Comparison of ENCODE assay signal across 10 cellular contexts in the genomic region with DNA sequence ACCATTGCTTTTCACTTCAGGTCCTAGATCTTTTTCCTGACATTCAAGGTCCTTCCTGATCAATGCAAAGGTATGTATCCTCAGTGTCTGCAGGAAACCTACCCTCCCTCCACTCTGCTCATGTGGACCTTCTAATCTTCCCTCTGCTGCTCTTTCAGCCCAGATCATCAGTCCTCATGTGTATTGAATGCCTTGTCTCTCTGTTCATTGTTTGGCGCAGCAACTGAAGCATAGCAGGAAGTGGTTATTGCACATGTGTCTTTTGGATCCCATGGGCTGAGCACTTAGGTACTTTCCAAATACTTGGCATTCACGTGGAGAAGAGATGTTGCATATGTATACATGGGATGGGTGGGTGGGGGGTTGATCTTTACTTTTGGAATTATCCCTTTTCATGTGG.
DNase-seq lines count a peak whose midpoint lies in the region; ATAC-seq and TF ChIP-seq lines count a peak whose summit lies in the region.
"Had no signal": no experiment of that assay in that cellular context is flagged by ENCODE, and none has a peak within 500 bp of the region (broad histone marks: within the 10 kb centered on the region; RNA-seq: fewer than 3 reads in every experiment).

No MANE protein-coding gene starts in this region.

- peaks cover under 1% of the 10 kb centered on the region for H4K20me1 ChIP-seq in BLaER1

- no peak overlapping the region; the same call in 1 of the 2 replicates for H3K9ac ChIP-seq in BLaER1

- H3K9me3 ChIP-seq in BLaER1: no peaks in the 10 kb centered on the region

- peaks cover 43% of the 10 kb centered on the region for H3K4me1 ChIP-seq in BLaER1

- H3K4me3 ChIP-seq in BLaER1: no peak overlapping the region
- no peak overlapping the region for H3K4me3 ChIP-seq in HL-60 (replicated peaks; ENCODE audit: insufficient read depth, low read length)
- H3K4me3 ChIP-seq: cardiac muscle cell had no signal

- H3K27ac ChIP-seq in BLaER1: peak overlapping the region; percentile 63
- peak overlapping the region; percentile 35 for H3K27ac ChIP-seq in HL-60 (replicated peaks)
- H3K27ac ChIP-seq: cardiac muscle cell had no signal

- no peak for TF ChIP-seq CTCF in HL-60 (IDR thresholded peaks at IDR 0.05; ENCODE audit: insufficient read depth, low read length)

- DNase-seq in EL (peak; percentile 40), HL-60 (ENCODE audit: low read depth in 1 of 2, low spot score in 1 of 2) (peak in 1 of 2 experiments; percentile 64), NCI-H2081 (lab: John Stamatoyannopoulos, UW) (no peak), DMS 273 (lab: John Stamatoyannopoulos, UW; ENCODE audit: unreplicated experiment) (no peak)
- peak; percentile 35 for DNase-seq in central memory CD4-positive, alpha-beta T cell
- no peak for DNase-seq in stimulated activated naive CD4-positive, alpha-beta T cell treated with Interleukin-2 at 50 U/mL for 16 hours (lab: John Stamatoyannopoulos, UW)
- DNase-seq: activated CD4-positive, alpha-beta T cell treated with anti-CD3 and anti-CD28 coated beads, Interleukin-2, amount 50 U/mL, for 48 hours had no signal

- H3K36me3 ChIP-seq in BLaER1: no peaks in the 10 kb centered on the region
- H3K36me3 ChIP-seq: cardiac muscle cell had no signal

- no peak for ATAC-seq in GM19035 (IDR thresholded peaks at IDR 0.05; ENCODE audit: unreplicated experiment)

- H3K27me3 ChIP-seq in BLaER1 (no peaks in the 10 kb centered on the region; the same call in 1 of the 2 replicates), HL-60 (ENCODE audit: insufficient read depth, poor library complexity, severe bottlenecking) (no peaks in the 10 kb centered on the region)

- H3K4me2 ChIP-seq in BLaER1: peak overlapping the region; percentile 80

Comparison
In these comparisons a context has a peak if more than half of its experiments do, and no peak if none do; other contexts are left out.
1. DNase-seq: peak in EL (single experiment) and central memory CD4-positive, alpha-beta T cell (single experiment); none in NCI-H2081 (0 of 2), DMS 273 (single experiment) and stimulated activated naive CD4-positive, alpha-beta T cell treated with Interleukin-2 at 50 U/mL for 16 hours (single experiment).